1 cellular context compared by ENCODE assay signal in genomic region chr20:44966030-44966961, GRCh38.
TF ChIP-seq lines count a peak whose summit lies in the region.

Gene STK4, plus strand, starts transcription at chr20:44966512. Its CDS starts 57 bp downstream, at chr20:44966569.

TF ChIP-seq in K562, 482 proteins besides CTCF, POLR2A, EP300 and RAD21 (continued from another document and continues in another):
- TF ChIP-seq ZNF592 (IDR thresholded peaks at IDR 0.05): peak; percentile 52; the same call in 1 of the 2 replicates
- no peak for TF ChIP-seq RBM17 (IDR thresholded peaks at IDR 0.05; ENCODE audit: borderline replicate concordance, low read depth, low read length)
- no peak for TF ChIP-seq ATF4 (CRISPR knock-in tag; IDR thresholded peaks at IDR 0.05)
- peak; percentile 72 for TF ChIP-seq VEZF1 (CRISPR knock-in tag; IDR thresholded peaks at IDR 0.05)
- TF ChIP-seq CEBPG (CRISPR knock-in tag; IDR thresholded peaks at IDR 0.05): no peak
- no peak for TF ChIP-seq CEBPG (tag; conservative IDR thresholded peaks at IDR 0.05 in 1 of 2, IDR thresholded peaks at IDR 0.05 in 1 of 2)
- peak; percentile 85 for TF ChIP-seq GMEB1 (CRISPR knock-in tag; IDR thresholded peaks at IDR 0.05)
- peak in 1 of 2 experiments; percentile 49 for TF ChIP-seq AFF1 (IDR thresholded peaks at IDR 0.05; ENCODE audit: low read depth in 1 of 2, partially characterized antibody in 2 of 2)
- TF ChIP-seq ATF3 (IDR thresholded peaks at IDR 0.05): no peak
- TF ChIP-seq ATF3 (CRISPR knock-in tag; conservative IDR thresholded peaks at IDR 0.05): no peak
- no peak for TF ChIP-seq ZNF830 (CRISPR knock-in tag; IDR thresholded peaks at IDR 0.05)
- TF ChIP-seq MYC (IDR thresholded peaks at IDR 0.05; ENCODE audit: low read depth, low read length): peak; percentile 90
- no peak for TF ChIP-seq MYC (CRISPR knock-in tag; IDR thresholded peaks at IDR 0.05; ENCODE audit: borderline replicate concordance, low read depth)
- TF ChIP-seq RAD51 (IDR thresholded peaks at IDR 0.05; ENCODE audit: borderline replicate concordance, low read depth): peak; percentile 98
- TF ChIP-seq RNF2 (IDR thresholded peaks at IDR 0.05): peak; percentile 74; the same call in 1 of the 2 replicates
- TF ChIP-seq NRF1 (conservative IDR thresholded peaks at IDR 0.05 in 1 of 2, IDR thresholded peaks at IDR 0.05 in 1 of 2): peak; percentile 77 to 83
- peak; percentile 77 to 87 for TF ChIP-seq FOXK2 (conservative IDR thresholded peaks at IDR 0.05 in 1 of 2, IDR thresholded peaks at IDR 0.05 in 1 of 2; ENCODE audit: low read depth in 2 of 2)
- no peak for TF ChIP-seq HOMEZ (CRISPR knock-in tag; IDR thresholded peaks at IDR 0.05)
- peak; percentile 29 to 54; a peak in 1 of 4 replicates for TF ChIP-seq TEAD1 (CRISPR knock-in tag; IDR thresholded peaks at IDR 0.05)
- TF ChIP-seq ZNF239 (CRISPR knock-in tag; IDR thresholded peaks at IDR 0.05): no peak; the same call in 1 of the 2 replicates
- no peak for TF ChIP-seq ZFP30 (CRISPR knock-in tag; IDR thresholded peaks at IDR 0.05; ENCODE audit: borderline replicate concordance)
- TF ChIP-seq ESRRA (IDR thresholded peaks at IDR 0.05; ENCODE audit: borderline replicate concordance, low read depth): peak; percentile 81
- no peak for TF ChIP-seq ZNF398 (CRISPR knock-in tag; IDR thresholded peaks at IDR 0.05)
- no peak for TF ChIP-seq MED1 (CRISPR knock-in tag; IDR thresholded peaks at IDR 0.05; ENCODE audit: borderline replicate concordance)
- peak; percentile 97 for TF ChIP-seq POLR2G (IDR thresholded peaks at IDR 0.05; ENCODE audit: low read depth, low read length)
- TF ChIP-seq SMARCE1 (IDR thresholded peaks at IDR 0.05): no peak; the same call in 1 of the 2 replicates
- no peak for TF ChIP-seq RFX7 (CRISPR knock-in tag; IDR thresholded peaks at IDR 0.05)
- peak; percentile 99 for TF ChIP-seq ELF1 (tag; IDR thresholded peaks at IDR 0.05)
- TF ChIP-seq MBD1 (CRISPR knock-in tag; IDR thresholded peaks at IDR 0.05): no peak
- TF ChIP-seq FOSL1 (tag; conservative IDR thresholded peaks at IDR 0.05): peak; percentile 34; the same call in 1 of the 2 replicates
- 0 out of 2 replicates have a peak, but pooled peaks have one; percentile 28 for TF ChIP-seq TCF7 (IDR thresholded peaks at IDR 0.05; ENCODE audit: borderline replicate concordance)
